Comparison of ENCODE assay signal across 24 cellular contexts in the genomic region with DNA sequence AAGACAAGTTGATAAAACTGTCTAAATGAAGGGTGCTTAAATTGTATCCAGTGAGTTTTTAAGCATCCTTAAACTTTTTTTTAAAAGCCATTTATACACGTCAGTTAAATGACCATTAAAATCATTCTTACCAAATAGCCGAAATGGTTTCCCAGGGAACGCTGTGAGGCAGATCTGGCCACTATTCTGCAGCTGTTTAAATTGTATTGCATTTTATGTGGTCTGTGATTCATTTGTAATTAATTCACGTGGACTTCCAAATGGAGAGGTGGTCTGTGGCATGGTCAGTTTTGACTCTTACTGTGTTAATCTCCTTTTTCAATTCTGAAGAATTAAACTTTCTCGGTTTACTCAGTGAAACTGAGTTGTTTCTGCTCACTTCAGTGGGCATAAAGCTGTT.
"Had no signal": no experiment of that assay in that cellular context is flagged by ENCODE, and none has a peak within 500 bp of the region (broad histone marks: within the 10 kb centered on the region; RNA-seq: fewer than 3 reads in every experiment).

No MANE protein-coding gene starts in this region.

- H3K4me2 ChIP-seq: smooth muscle cell had no signal

- H3K27me3 ChIP-seq: body of pancreas, cardiac muscle cell, esophagus squamous epithelium, left lung, right lobe of liver, upper lobe of left lung had no signal

- H3K4me1 ChIP-seq: body of pancreas, right lobe of liver, upper lobe of left lung had no signal

- ATAC-seq: activated T-cell treated with anti-CD3 and anti-CD28 coated beads, Interleukin-2, amount 50 U/mL, for 4 hours; body of pancreas; left lung; natural killer cell treated with Interleukin-12 subunit alpha and Interleukin-12 subunit beta and Interleukin-15 and Interleukin-18, amount 100 ng/mL, for 72 hours; stimulated activated naive B cell treated with anti-CD40 and anti-IgM and Interleukin-4, amounts not matched to agents 10 μg/mL and 1 μg/mL and 100 μg/mL, for 72 hours; WTC11 had no signal

- DNase-seq: activated CD8-positive, alpha-beta memory T cell treated with anti-CD3 and anti-CD28 coated beads for 24 hours; activated CD8-positive, alpha-beta memory T cell treated with anti-CD3 and anti-CD28 coated beads, Interleukin-2, amount 50 U/mL, for 48 hours; activated naive CD4-positive, alpha-beta T cell; activated naive CD8-positive, alpha-beta T cell treated with anti-CD3 and anti-CD28 coated beads for 36 hours; activated T-cell treated with anti-CD3 and anti-CD28 coated beads, Interleukin-2, amount 50 U/mL, for 4 hours; body of pancreas; cortex of kidney; endodermal cell; esophagus squamous epithelium; foreskin melanocyte; hippocampal formation; kidney glomerular epithelial cell; left lung; posterior cingulate gyrus; right lobe of liver; stimulated activated CD4-positive, alpha-beta T cell treated with anti-CD3 and anti-CD28 coated beads, Interleukin-15, amount 100 ng/mL, for 24 hours; stimulated activated naive B cell treated with anti-CD40 and anti-IgM and Interleukin-4, amounts not matched to agents 10 μg/mL and 1 μg/mL and 100 μg/mL, for 72 hours; T-helper 1 cell; upper lobe of left lung had no signal

- H3K27ac ChIP-seq: body of pancreas, cardiac muscle cell, esophagus squamous epithelium, left lung, right lobe of liver, SK-N-MC, upper lobe of left lung had no signal

- H3K9me3 ChIP-seq: body of pancreas, esophagus squamous epithelium, left lung, right lobe of liver, upper lobe of left lung had no signal

- H3K4me3 ChIP-seq: body of pancreas, cardiac muscle cell, esophagus squamous epithelium, left lung, right lobe of liver, SK-N-MC, smooth muscle cell, upper lobe of left lung had no signal
